In the genomic region with DNA sequence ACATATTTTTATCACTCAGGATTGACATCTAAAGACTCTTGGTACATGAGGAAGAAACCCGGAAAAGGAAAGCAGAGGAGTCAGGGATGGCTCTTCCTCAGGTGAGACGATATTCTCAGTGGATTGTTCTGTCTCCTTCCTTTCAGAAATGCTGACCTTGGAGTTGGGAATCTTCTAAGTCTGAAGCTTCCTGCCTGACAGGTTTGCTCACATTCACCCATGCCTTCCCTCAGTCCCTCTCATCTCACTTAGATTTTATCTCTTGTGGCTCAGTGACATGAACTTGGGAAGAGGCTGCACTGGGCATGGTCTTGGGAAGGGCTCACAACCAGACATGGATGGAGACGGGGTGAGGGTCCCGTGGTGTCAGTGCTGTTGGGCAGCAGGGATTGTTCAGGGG, we compare ENCODE assay signal across 26 cellular contexts.
"Had no signal": no experiment of that assay in that cellular context is flagged by ENCODE, and none has a peak within 500 bp of the region (broad histone marks: within the 10 kb centered on the region; RNA-seq: fewer than 3 reads in every experiment).

No MANE protein-coding gene starts in this region.

- H3K4me1 ChIP-seq: colonic mucosa, esophagus muscularis mucosa, foreskin keratinocyte, heart left ventricle, psoas muscle, sigmoid colon, vagina had no signal

- H2AFZ ChIP-seq: hepatocyte, neural progenitor cell had no signal

- ATAC-seq: foreskin keratinocyte; gastroesophageal sphincter; heart left ventricle; left lobe of liver; mucosa of descending colon; natural killer cell treated with Interleukin-12 subunit alpha and Interleukin-12 subunit beta and Interleukin-15 and Interleukin-18, amount 100 ng/mL, for 72 hours; psoas muscle; right cardiac atrium; stimulated activated memory B cell treated with anti-CD40 and anti-IgM and Interleukin-4, amounts not matched to agents 10 μg/mL and 1 μg/mL and 100 μg/mL, for 72 hours had no signal

- H3K27ac Mint-ChIP-seq: dendritic cell treated with granulocyte-macrophage colony-stimulating factor and Interleukin-4, amounts not matched to agents 40 ng/mL and 50 ng/mL, for 4 days; memory B cell; natural killer cell treated with Interleukin-12 subunit alpha and Interleukin-12 subunit beta and Interleukin-15 and Interleukin-18, amount 100 ng/mL, for 72 hours; neural progenitor cell; stimulated activated memory B cell treated with anti-CD40 and anti-IgM and Interleukin-4, amounts not matched to agents 10 μg/mL and 1 μg/mL and 100 μg/mL, for 72 hours; stimulated activated naive CD8-positive, alpha-beta T cell treated with anti-CD3 and anti-CD28 coated beads, Interleukin-15, Interleukin-2, amounts not matched to agents 100 ng/mL and 50 ng/mL, for 24 hours had no signal

- H3K9ac ChIP-seq: neural progenitor cell had no signal

- DNase-seq: colonic mucosa; effector CD8-positive, alpha-beta T cell; foreskin keratinocyte; heart left ventricle; kidney; mucosa of descending colon; naive B cell; psoas muscle; right cardiac atrium; sigmoid colon; spleen; stimulated activated CD4-positive, alpha-beta T cell treated with anti-CD3 and anti-CD28 coated beads, Interleukin-4, amount 100 ng/mL, for 4 hours had no signal

- H3K4me3 ChIP-seq: colonic mucosa, esophagus muscularis mucosa, gastroesophageal sphincter, heart left ventricle, hepatocyte, lung, mucosa of descending colon, neural progenitor cell, psoas muscle, sigmoid colon, spleen, thoracic aorta, tibial nerve, vagina had no signal

- H3K4me3 Mint-ChIP-seq: dendritic cell treated with granulocyte-macrophage colony-stimulating factor and Interleukin-4, amounts not matched to agents 40 ng/mL and 50 ng/mL, for 4 days; memory B cell; naive B cell; natural killer cell treated with Interleukin-12 subunit alpha and Interleukin-12 subunit beta and Interleukin-15 and Interleukin-18, amount 100 ng/mL, for 72 hours; neural progenitor cell; stimulated activated memory B cell treated with anti-CD40 and anti-IgM and Interleukin-4, amounts not matched to agents 10 μg/mL and 1 μg/mL and 100 μg/mL, for 72 hours; stimulated activated naive CD8-positive, alpha-beta T cell treated with anti-CD3 and anti-CD28 coated beads, Interleukin-15, Interleukin-2, amounts not matched to agents 100 ng/mL and 50 ng/mL, for 24 hours had no signal

- H3K36me3 ChIP-seq: colonic mucosa, neural progenitor cell had no signal

- H3K4me1 Mint-ChIP-seq: neural progenitor cell had no signal

- H3K4me2 ChIP-seq: hepatocyte, neural progenitor cell had no signal

- H3K27ac ChIP-seq: colonic mucosa, esophagus muscularis mucosa, foreskin keratinocyte, gastroesophageal sphincter, heart left ventricle, hepatocyte, neural progenitor cell, psoas muscle, sigmoid colon, spleen, thoracic aorta, tibial nerve, vagina had no signal

- H3K27me3 Mint-ChIP-seq: dendritic cell treated with granulocyte-macrophage colony-stimulating factor and Interleukin-4, amounts not matched to agents 40 ng/mL and 50 ng/mL, for 4 days; memory B cell; naive B cell; natural killer cell treated with Interleukin-12 subunit alpha and Interleukin-12 subunit beta and Interleukin-15 and Interleukin-18, amount 100 ng/mL, for 72 hours; stimulated activated memory B cell treated with anti-CD40 and anti-IgM and Interleukin-4, amounts not matched to agents 10 μg/mL and 1 μg/mL and 100 μg/mL, for 72 hours; stimulated activated naive CD8-positive, alpha-beta T cell treated with anti-CD3 and anti-CD28 coated beads, Interleukin-15, Interleukin-2, amounts not matched to agents 100 ng/mL and 50 ng/mL, for 24 hours had no signal

- H3K27me3 ChIP-seq: colonic mucosa, esophagus muscularis mucosa, foreskin keratinocyte, gastroesophageal sphincter, heart left ventricle, hepatocyte, neural progenitor cell, sigmoid colon, spleen, tibial nerve, vagina had no signal

- H3K9me3 ChIP-seq: colonic mucosa, esophagus muscularis mucosa, gastroesophageal sphincter, psoas muscle, vagina had no signal
